8 cellular contexts compared by ENCODE assay signal in the genomic region with DNA sequence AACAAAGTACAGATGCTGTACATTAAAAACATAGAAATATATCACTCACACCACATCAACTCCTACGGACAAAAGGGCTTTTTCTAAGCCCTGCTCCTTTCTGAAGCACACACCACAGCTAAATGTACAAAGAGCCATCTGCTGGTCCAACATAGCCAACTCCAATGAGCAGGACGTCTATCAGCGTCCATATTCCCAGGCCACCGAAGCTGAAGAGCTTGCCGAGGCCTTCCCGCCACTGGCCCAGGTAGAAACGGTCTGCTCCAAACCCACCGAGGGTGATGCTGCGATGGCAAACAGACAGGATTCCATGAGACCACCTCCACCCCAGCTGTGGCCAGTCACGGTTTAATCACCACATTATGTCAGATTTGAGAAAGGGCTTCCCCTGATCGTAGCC.
DNase-seq lines count a peak whose midpoint lies in the region; ATAC-seq and TF ChIP-seq lines count a peak whose summit lies in the region.

No MANE protein-coding gene starts in this region.

- H4K20me1 ChIP-seq in KMS-11 (ENCODE audit: insufficient read depth): peaks cover 8% of the 10 kb centered on the region; the same call in 1 of the 2 replicates

- no peak overlapping the region for H3K9ac ChIP-seq in KMS-11

- peak overlapping the region; percentile 52; the same call in 1 of the 2 replicates for H3K4me2 ChIP-seq in KMS-11

- peak; percentile 23 for TF ChIP-seq CTCF in AG09309 (IDR thresholded peaks at IDR 0.05; ENCODE audit: control insufficient read depth, insufficient read depth, low read depth, low read length, missing control alignments)
- TF ChIP-seq CTCF in KMS-11 (conservative IDR thresholded peaks at IDR 0.05; ENCODE audit: low read depth, low read length): no peak

- no peak for ATAC-seq in HG02759 (IDR thresholded peaks at IDR 0.05; ENCODE audit: unreplicated experiment)

- no peak overlapping the region; the same call in 1 of the 2 replicates for H3K27ac ChIP-seq in KMS-11
- H3K27ac ChIP-seq in caudate nucleus (ENCODE audit: low read depth, low read length): peak overlapping the region; percentile 74

- H3K4me1 ChIP-seq in KMS-11 (ENCODE audit: low read depth, poor library complexity, severe bottlenecking): peaks cover 42% of the 10 kb centered on the region

- no peak for DNase-seq in AG09309 (ENCODE audit: low read depth)
- DNase-seq in caudate nucleus (lab: John Stamatoyannopoulos, UW): peak in 18 of 61 donors; percentile 10 to 43 (median 20)
- DNase-seq in midbrain (lab: John Stamatoyannopoulos, UW): peak; percentile 51
- no peak for DNase-seq in SKM-1 treated with dmso at 0.1 percent for 144 hours (lab: John Stamatoyannopoulos, UW; ENCODE audit: unreplicated experiment)
- DNase-seq in NCI-H82 treated with DMSO at 0.1 percent for 48 hours (lab: John Stamatoyannopoulos, UW; ENCODE audit: unreplicated experiment): no peak
- no peak for DNase-seq in NCI-H2171 (lab: John Stamatoyannopoulos, UW)

- H2AFZ ChIP-seq in KMS-11 (ENCODE audit: low read depth): no peak overlapping the region

- H3K79me2 ChIP-seq in KMS-11 (ENCODE audit: insufficient read depth, low read depth): peaks cover 8% of the 10 kb centered on the region

- no peaks in the 10 kb centered on the region for H3K27me3 ChIP-seq in KMS-11 (ENCODE audit: insufficient read depth, low read depth)

- H3K4me3 ChIP-seq in AG09309 (ENCODE audit: control insufficient read depth, low read depth, low read length): no peak overlapping the region
- H3K4me3 ChIP-seq in KMS-11 (IDR thresholded peaks at IDR 0.05; ENCODE audit: insufficient read depth, low read depth, low read length): no peak overlapping the region

- H3K36me3 ChIP-seq in KMS-11 (ENCODE audit: insufficient read depth): peaks cover 3% of the 10 kb centered on the region; the same call in 1 of the 2 replicates
